22 cellular contexts compared by ENCODE assay signal in genomic region chr1:247335871-247336270, GRCh38. TPM values are rescaled to one million over a fixed set of nuclear protein-coding genes. Genes with fewer than 3 reads are reported as not detected.
DNase-seq lines count a peak whose midpoint lies in the region; ATAC-seq, FAIRE-seq and TF ChIP-seq lines count a peak whose summit lies in the region.
"Had no signal": no experiment of that assay in that cellular context is flagged by ENCODE, and none has a peak within 500 bp of the region (broad histone marks: within the 10 kb centered on the region; RNA-seq: fewer than 3 reads in every experiment).

No MANE protein-coding gene starts in this region.

- no peak overlapping the region for H3K9ac ChIP-seq in HUES6 (ENCODE audit: low read length)
- no peak overlapping the region; a peak in 1 of 7 replicates for H3K9ac ChIP-seq in H1 (replicated peaks in 1 of 4; ENCODE audit: extremely low read depth in 1 of 4, low read depth in 3 of 4, low read length in 3 of 4)

- no peaks in the 10 kb centered on the region for H3K9me3 Mint-ChIP-seq in CD8-positive, alpha-beta T cell
- no peaks in the 10 kb centered on the region for H3K9me3 Mint-ChIP-seq in neural crest cell
- H3K9me3 Mint-ChIP-seq: activated T-cell treated with anti-CD3 and anti-CD28 coated beads, Interleukin-2, amount 50 U/mL, for 72 hours; T-helper 1 cell treated with Interleukin-12 subunit alpha and Interleukin-12 subunit beta and Interleukin-4 antibody, amounts not matched to agents 30 μg/mL and 1 μg/mL, for 36 hours had no signal

- peaks cover 7 to 76% of the 10 kb centered on the region in 2 experiments for H3K79me2 ChIP-seq in H1 (ENCODE audit: control insufficient read depth in 1 of 2, insufficient read depth in 2 of 2, low read length in 2 of 2)

- no peak overlapping the region for H3K4me3 Mint-ChIP-seq in CD8-positive, alpha-beta T cell
- H3K4me3 Mint-ChIP-seq in neural crest cell, result peak overlapping the region; percentile 45
- H3K4me3 Mint-ChIP-seq: activated naive CD8-positive, alpha-beta T cell; activated T-cell treated with anti-CD3 and anti-CD28 coated beads, Interleukin-2, amount 50 U/mL, for 72 hours; immature natural killer cell; T-helper 1 cell treated with Interleukin-12 subunit alpha and Interleukin-12 subunit beta and Interleukin-4 antibody, amounts not matched to agents 30 μg/mL and 1 μg/mL, for 36 hours had no signal

- H2BK120ac ChIP-seq in H1 (replicated peaks; ENCODE audit: low read depth, low read length), result no peak overlapping the region

- no peak; a peak in 1 of 3 replicates for TF ChIP-seq POLR2A in H1 (IDR thresholded peaks at IDR 0.05; ENCODE audit: control extremely low read depth in 1 of 2, low read depth in 2 of 2, low read length in 2 of 2)

- no peak overlapping the region for H4K91ac ChIP-seq in H1 (replicated peaks; ENCODE audit: insufficient read length, low read length)

- H3K56ac ChIP-seq in H1 (replicated peaks; ENCODE audit: insufficient read length, low read depth, low read length), result no peak overlapping the region

- no peaks in the 10 kb centered on the region for H3K9me3 ChIP-seq in CD8-positive, alpha-beta T cell (ENCODE audit: low read length)
- no peaks in the 10 kb centered on the region for H3K9me3 ChIP-seq in HUES6 (ENCODE audit: control insufficient read depth, insufficient read depth, low read depth, low read length)
- no peaks in the 10 kb centered on the region for H3K9me3 ChIP-seq in H1 (ENCODE audit: insufficient read depth in 2 of 2, low read depth in 1 of 2, low read length in 1 of 2)

- H3K36me3 ChIP-seq in CD8-positive, alpha-beta T cell (ENCODE audit: insufficient read depth, low read length), result no peaks in the 10 kb centered on the region
- H3K36me3 ChIP-seq in HUES6 (ENCODE audit: control insufficient read depth, insufficient read depth, low read length) (peaks cover 44% of the 10 kb centered on the region), H1 (ENCODE audit: control insufficient read depth in 2 of 4, insufficient read depth in 4 of 4, low read length in 3 of 4) (peaks cover 4 to 13% (median 7%) of the 10 kb centered on the region in 4 experiments; a peak in 7 of 8 replicates)

- H2BK5ac ChIP-seq in H1 (ENCODE audit: low read depth, low read length), result no peak overlapping the region

- no peak overlapping the region for H2BK15ac ChIP-seq in H1 (ENCODE audit: low read length)

- no peak overlapping the region for H3K23ac ChIP-seq in H1 (ENCODE audit: insufficient read length)

- no peak for ATAC-seq in CD8-positive, alpha-beta T cell
- ATAC-seq: activated T-cell treated with anti-CD3 and anti-CD28 coated beads, Interleukin-2, amount 50 U/mL, for 72 hours; esophagus mucosa; HepG2 had no signal

- no peak overlapping the region for H4K8ac ChIP-seq in H1 (ENCODE audit: extremely low read depth, insufficient read depth, low read length)

- no peak for TF ChIP-seq EP300 in H1 (IDR thresholded peaks at IDR 0.05; ENCODE audit: borderline replicate concordance in 1 of 2, low read depth in 2 of 2, low read length in 2 of 2)

- WGBS in H1 (ENCODE audit: extremely low coverage in 1 of 2, insufficient coverage in 1 of 2, insufficient read length in 1 of 2, insufficient replicate concordance in 2 of 2, low coverage in 1 of 2, low lambda C conversion rate in 2 of 2, missing lambda C conversion rate in 1 of 2), 2 experiments, result 71% methylated on average over 11 of the region's 11 CpGs; no CpG with 5 or more reads in 1 of the 2 experiments

- H3K36me3 Mint-ChIP-seq in CD8-positive, alpha-beta T cell, result peaks cover 5% of the 10 kb centered on the region
- H3K36me3 Mint-ChIP-seq in neural crest cell (ENCODE audit: low read depth), result peaks cover 26% of the 10 kb centered on the region
- H3K36me3 Mint-ChIP-seq: activated naive CD8-positive, alpha-beta T cell; immature natural killer cell had no signal

- peak overlapping the region; percentile 3; the same call in 1 of the 2 replicates for H3K18ac ChIP-seq in H1 (ENCODE audit: extremely low read depth, low read length)

- peaks cover 19% of the 10 kb centered on the region; the same call in 1 of the 2 replicates for H3K79me1 ChIP-seq in H1 (ENCODE audit: low read depth, low read length)

- H2BK20ac ChIP-seq in H1 (ENCODE audit: low read length), result no peak overlapping the region

- H3K4me3 ChIP-seq in CD8-positive, alpha-beta T cell (ENCODE audit: low read depth, low read length), result no peak overlapping the region
- H3K4me3 ChIP-seq in HUES6 (ENCODE audit: low read depth, low read length) (peak overlapping the region; percentile 10; the same call in 1 of the 2 replicates), H1 (ENCODE audit: extremely low read depth in 1 of 4, insufficient read depth in 2 of 4, low read depth in 3 of 4, low read length in 4 of 4) (peak overlapping the region in 1 of 4 experiments; percentile 6; a peak in 1 of 8 replicates)
- H3K4me3 ChIP-seq: skin epidermis had no signal

- H3K27ac Mint-ChIP-seq in CD8-positive, alpha-beta T cell, result peak overlapping the region; percentile 25
- peak overlapping the region; percentile 53 for H3K27ac Mint-ChIP-seq in neural crest cell (ENCODE audit: unreplicated experiment)
- H3K27ac Mint-ChIP-seq: activated naive CD8-positive, alpha-beta T cell; activated T-cell treated with anti-CD3 and anti-CD28 coated beads, Interleukin-2, amount 50 U/mL, for 72 hours; T-helper 1 cell treated with Interleukin-12 subunit alpha and Interleukin-12 subunit beta and Interleukin-4 antibody, amounts not matched to agents 30 μg/mL and 1 μg/mL, for 36 hours had no signal

- no peak overlapping the region for H4K5ac ChIP-seq in H1 (ENCODE audit: insufficient read length, low read depth, low read length)

- intact Hi-C loops in CD8-positive, alpha-beta T cell (cut with DNase I, micrococcal nuclease), result loop anchor here in 1 of 2 experiments (10.0 kb wide), 1 partner anchor 231 kb away; the partner anchor contains the start of gene ZNF669

- TF ChIP-seq RAD21 in H1 (IDR thresholded peaks at IDR 0.05 in 1 of 2, conservative IDR thresholded peaks at IDR 0.05 in 1 of 2; ENCODE audit: low read depth in 2 of 2, low read length in 2 of 2), result no peak

- no peak overlapping the region for H2AK5ac ChIP-seq in H1 (ENCODE audit: low read depth, low read length)

- no peak overlapping the region for H2BK12ac ChIP-seq in H1 (ENCODE audit: low read depth, low read length)

- peaks cover 16 to 44% of the 10 kb centered on the region in 2 experiments for H4K20me1 ChIP-seq in H1 (replicated peaks in 1 of 2; ENCODE audit: control insufficient read depth in 1 of 2, insufficient read depth in 2 of 2, low read length in 2 of 2)

- no peak overlapping the region for H3K4ac ChIP-seq in H1 (replicated peaks; ENCODE audit: insufficient read length, low read depth, low read length)

- H3K27ac ChIP-seq in CD8-positive, alpha-beta T cell (ENCODE audit: low read depth, low read length), result no peak overlapping the region
- H3K27ac ChIP-seq in HUES6 (ENCODE audit: low read depth, low read length) (no peak overlapping the region), H1 (ENCODE audit: low read depth, low read length) (no peak overlapping the region)
- H3K27ac ChIP-seq: brain microvascular endothelial cell, skin epidermis, VCaP had no signal

- POLR2A ChIA-PET in CD8-positive, alpha-beta T cell (lab: Charles Lee), result interaction anchor here (0.8 kb wide), 1 partner anchor 9 kb away, joined by 3 read pairs; no protein-coding TSS in a partner anchor
- POLR2A ChIA-PET in H1 (lab: Charles Lee; ENCODE audit: partially characterized antibody), result interaction anchor here (0.5 to 6.0 kb wide), 13 partner anchors 8 to 257 kb away, joined by 3 to 53 read pairs (median 4); partner anchors contain the start of gene ZNF670

- peaks cover 51% of the 10 kb centered on the region for H3K4me1 Mint-ChIP-seq in CD8-positive, alpha-beta T cell (ENCODE audit: low read depth)
- peaks cover 53% of the 10 kb centered on the region for H3K4me1 Mint-ChIP-seq in neural crest cell

- H3K23me2 ChIP-seq in H1 (ENCODE audit: low read depth, low read length), result peaks cover 6% of the 10 kb centered on the region

- H3K27me3 Mint-ChIP-seq in CD8-positive, alpha-beta T cell (ENCODE audit: low read depth), result no peaks in the 10 kb centered on the region
- H3K27me3 Mint-ChIP-seq in neural crest cell (ENCODE audit: low read depth), result no peaks in the 10 kb centered on the region
- H3K27me3 Mint-ChIP-seq: activated naive CD8-positive, alpha-beta T cell had no signal

- peak overlapping the region; percentile 44 to 86; a peak in 3 of 4 replicates for H3K4me2 ChIP-seq in H1 (ENCODE audit: insufficient read depth in 1 of 2, low read depth in 2 of 2, low read length in 2 of 2)

- DNase-seq in CD8-positive, alpha-beta T cell, result no peak
- DNase-seq in H1 (ENCODE audit: low read depth in 1 of 2, low spot score in 2 of 2), result no peak
- no peak for DNase-seq in neural crest cell (ENCODE audit: low read depth, low spot score)
- no peak for DNase-seq in GM03348 (ENCODE audit: low spot score)
- DNase-seq in SW480 (ENCODE audit: low spot score), result no peak
- DNase-seq in NCI-H524 (lab: John Stamatoyannopoulos, UW), result no peak
- DNase-seq in GM20000 (ENCODE audit: low spot score), result no peak
- DNase-seq: activated T-cell treated with anti-CD3 and anti-CD28 coated beads, Interleukin-2, amount 50 U/mL, for 72 hours; brain microvascular endothelial cell; GF-D8; immature natural killer cell; NCI-H1694 treated with DMSO at 0.1 percent for 48 hours; NCI-H226; stimulated activated CD4-positive, alpha-beta T cell treated with anti-CD3 and anti-CD28 coated beads, Interleukin-4, amount 100 ng/mL, for 4 hours had no signal

- no peak overlapping the region for H3K14ac ChIP-seq in H1 (ENCODE audit: insufficient read length)

- no peak for TF ChIP-seq CTCF in CD8-positive, alpha-beta T cell (IDR thresholded peaks at IDR 0.05)
- TF ChIP-seq CTCF in H1 (IDR thresholded peaks at IDR 0.05; ENCODE audit: control extremely low read depth in 1 of 3, insufficient read depth in 1 of 3, low read depth in 1 of 3, low read length in 3 of 3) (no peak), neural crest cell (conservative IDR thresholded peaks at IDR 0.05) (no peak), GM20000 (IDR thresholded peaks at IDR 0.05; ENCODE audit: extremely low read depth, missing control alignments) (no peak)

- H2AFZ ChIP-seq in H1 (ENCODE audit: low read length), result no peak overlapping the region

- CTCF ChIA-PET in CD8-positive, alpha-beta T cell (lab: Charles Lee), result interaction anchor here (1.5 kb wide), 1 partner anchor 11 kb away, joined by 4 read pairs; no protein-coding TSS in a partner anchor
- CTCF ChIA-PET in H1 (lab: Charles Lee; ENCODE audit: partially characterized antibody), result interaction anchor here (1.4 to 1.5 kb wide), 3 partner anchors 17 to 66 kb away, joined by 3 to 7 read pairs (median 3); no protein-coding TSS in a partner anchor

- no peaks in the 10 kb centered on the region for H3K27me3 ChIP-seq in CD8-positive, alpha-beta T cell (ENCODE audit: insufficient read depth, low read length)
- H3K27me3 ChIP-seq in HUES6 (ENCODE audit: control insufficient read depth, insufficient read depth, low read length) (no peaks in the 10 kb centered on the region), H1 (replicated peaks in 1 of 4; ENCODE audit: control insufficient read depth in 3 of 4, extremely low read depth in 1 of 4, insufficient read depth in 3 of 4, low read length in 3 of 4) (no peaks in the 10 kb centered on the region)
- H3K27me3 ChIP-seq: brain microvascular endothelial cell had no signal

- H3K4me1 ChIP-seq in CD8-positive, alpha-beta T cell (ENCODE audit: insufficient read depth, low read length), result peaks cover 16% of the 10 kb centered on the region
- H3K4me1 ChIP-seq in HUES6 (ENCODE audit: control insufficient read depth, insufficient read depth, low read length), result peaks cover 52% of the 10 kb centered on the region
- peaks cover 15 to 39% (median 23%) of the 10 kb centered on the region in 4 experiments for H3K4me1 ChIP-seq in H1 (replicated peaks in 1 of 4; ENCODE audit: control insufficient read depth in 3 of 4, insufficient read depth in 4 of 4, low read length in 3 of 4)

- FAIRE-seq in H1 (lab: Jason Lieb, UNC), result no peak
- FAIRE-seq: GM12892, HepG2 had no signal

RNA-seq across cellular contexts. Expression of gene ZNF496, which starts 4.2 kb away (rescaled TPM):
- 10 to 100 TPM; 43.4 to 47.2 TPM for total RNA-seq in CD8-positive, alpha-beta T cell
- total RNA-seq in H1 (2021; fragmentation: NEBNext Ultra II Directional; extraction: Animal tissue kit (Norgen Biotek cat#: 25700)), result 64.2 and 71.4 TPM in 2 replicates
- 27.9 and 37.9 TPM in 2 replicates for polyA plus RNA-seq in H1 (2011; rRNA removed)
- 42.8 TPM for polyA plus RNA-seq in H1 (2011; cell fraction: cytosol; rRNA removed)
- 51.4 TPM for polyA plus RNA-seq in H1 (2011; cell fraction: nucleus; rRNA removed)
- 31.0 to 41.1 TPM (median 37.4 TPM) in 4 replicates for polyA plus RNA-seq in H1 (2012, experiment 1 of 2)
- polyA plus RNA-seq in H1 (2012, experiment 2 of 2), result 31.9 TPM
- polyA plus RNA-seq in H1 (2013, experiment 1 of 2), result 25.3 TPM
- polyA plus RNA-seq in H1 (2013, experiment 2 of 2), result 25.6 TPM
- polyA minus RNA-seq in H1 (2011; rRNA and poly(A)+ RNA removed), result 67.6 and 73.6 TPM in 2 replicates
- 49.5 TPM for polyA minus RNA-seq in H1 (2011; cell fraction: cytosol; rRNA and poly(A)+ RNA removed)
- polyA minus RNA-seq in H1 (2011; cell fraction: nucleus; rRNA and poly(A)+ RNA removed), result 46.4 TPM
- total RNA-seq in neural crest cell, result 64.2 and 65.5 TPM in 2 replicates
